Comparison of ENCODE assay signal across 8 cellular contexts in the genomic region with DNA sequence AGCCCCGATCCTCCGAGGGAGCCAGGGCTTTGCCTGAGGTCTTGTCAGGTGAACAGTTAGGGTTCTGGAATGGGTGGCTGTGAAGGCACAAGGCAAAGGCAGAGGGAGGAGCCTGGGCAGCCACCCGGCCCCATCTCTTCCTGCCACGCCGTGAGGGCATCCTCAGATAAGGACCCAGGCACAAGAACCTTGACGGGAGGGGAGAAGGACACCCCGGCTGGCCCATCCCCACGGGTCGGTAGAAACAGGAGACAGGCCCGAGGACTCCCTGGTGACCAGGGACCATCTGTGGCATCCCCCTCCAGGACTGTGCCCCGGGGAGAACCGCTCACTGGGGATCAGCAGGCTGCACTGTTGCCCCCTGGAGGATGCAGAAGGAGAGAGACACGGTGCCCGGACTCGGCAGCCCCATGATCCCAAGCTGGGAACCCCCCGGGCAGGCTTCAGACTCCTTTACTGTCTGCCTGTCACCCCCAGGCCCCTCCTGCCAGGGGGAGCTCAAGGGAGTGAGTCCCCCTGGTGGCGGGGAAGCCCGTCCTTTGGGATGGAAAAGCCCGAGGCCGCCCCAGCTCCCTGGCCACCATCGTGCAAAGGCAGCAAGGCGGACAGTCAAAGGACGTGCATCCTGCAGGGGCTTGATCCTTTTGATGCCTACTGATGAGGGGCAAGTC. TPM values are rescaled to one million over a fixed set of nuclear protein-coding genes. Genes with fewer than 3 reads are reported as not detected.
DNase-seq lines count a peak whose midpoint lies in the region; ATAC-seq, FAIRE-seq and TF ChIP-seq lines count a peak whose summit lies in the region.

No MANE protein-coding gene starts in this region.

- WGBS in right lobe of liver (ENCODE audit: insufficient coverage, low coverage, low lambda C conversion rate, missing lambda C conversion rate) = 0% methylated on average over 1 of the region's 23 CpGs

- no peaks in the 10 kb centered on the region for H4K20me1 ChIP-seq in SU-DHL-6 (ENCODE audit: low read depth, low read length)

- H3K9me3 ChIP-seq in SU-DHL-6 (ENCODE audit: insufficient read depth, low read length) = no peaks in the 10 kb centered on the region
- no peaks in the 10 kb centered on the region for H3K9me3 ChIP-seq in right lobe of liver

- TF ChIP-seq CTCF in SU-DHL-6 (IDR thresholded peaks at IDR 0.05; ENCODE audit: insufficient read depth, low read length, poor library complexity, severe bottlenecking) = peak; percentile 42
- peak; percentile 46 for TF ChIP-seq CTCF in astrocyte of the cerebellum (IDR thresholded peaks at IDR 0.05; ENCODE audit: low read depth, low read length, missing control alignments)
- TF ChIP-seq CTCF in right lobe of liver (IDR thresholded peaks at IDR 0.05) = peak; percentile 16 to 45 (median 37)

- in situ Hi-C loops in astrocyte of the cerebellum (cut with HindIII; ENCODE audit: low sequenced_read_pairs) = no loop called here

- peak; percentile 5 for FAIRE-seq in GM12892 (lab: Jason Lieb, UNC)

- peaks cover 0 to 29% (median 12%) of the 10 kb centered on the region in 4 donors for H3K4me1 ChIP-seq in right lobe of liver

- no peaks in the 10 kb centered on the region for H3K36me3 ChIP-seq in SU-DHL-6 (ENCODE audit: low read length)
- H3K36me3 ChIP-seq in right lobe of liver = no peaks in the 10 kb centered on the region

- no peaks in the 10 kb centered on the region for H3K9me2 ChIP-seq in SU-DHL-6 (replicated peaks; ENCODE audit: insufficient read depth, low read length)

- no peak overlapping the region for H3K4me2 ChIP-seq in SU-DHL-6 (ENCODE audit: low read depth, low read length, poor library complexity, severe bottlenecking)

- H3K27me3 ChIP-seq in SU-DHL-6 (ENCODE audit: low read length) = no peaks in the 10 kb centered on the region
- H3K27me3 ChIP-seq in right lobe of liver = no peaks in the 10 kb centered on the region

- TF ChIP-seq POLR2A in GM12892 (IDR thresholded peaks at IDR 0.05; ENCODE audit: low read depth, low read length) = no peak
- no peak for TF ChIP-seq POLR2A in right lobe of liver (IDR thresholded peaks at IDR 0.05)

- no peak overlapping the region for H3K9ac ChIP-seq in SU-DHL-6 (ENCODE audit: low read length)

- peak overlapping the region; percentile 21 for H2AFZ ChIP-seq in SU-DHL-6 (ENCODE audit: low read depth, low read length, severe bottlenecking)

- DNase-seq in GM12892 (ENCODE audit: insufficient read length) (peak; percentile 57), astrocyte of the cerebellum (ENCODE audit: low read depth) (no peak), right lobe of liver (no peak), NCI-H510A treated with DMSO at 0.1 percent for 48 hours (lab: John Stamatoyannopoulos, UW) (no peak)
- peak; percentile 35 for DNase-seq in stimulated activated CD8-positive, alpha-beta memory T cell treated with anti-CD3 and anti-CD28 coated beads, Interleukin-4, amount 100 ng/mL, for 24 hours (ENCODE audit: low read depth)

- H3K79me2 ChIP-seq in SU-DHL-6 (ENCODE audit: insufficient read depth, low read length) = no peaks in the 10 kb centered on the region

- H3K27ac ChIP-seq in SU-DHL-6 (ENCODE audit: low read depth, low read length) (no peak overlapping the region), right lobe of liver (peak overlapping the region in 2 of 3 donors; percentile 84 to 88)

- no peak overlapping the region for H3K4me3 ChIP-seq in SU-DHL-6 (ENCODE audit: insufficient read depth, low read length, poor library complexity, severe bottlenecking)
- no peak overlapping the region for H3K4me3 ChIP-seq in astrocyte of the cerebellum (ENCODE audit: low read depth, low read length)
- no peak overlapping the region for H3K4me3 ChIP-seq in right lobe of liver

- no peaks in the 10 kb centered on the region for H3F3A ChIP-seq in SU-DHL-6 (ENCODE audit: insufficient read depth)

- intact Hi-C loops in right lobe of liver (cut with DNase I) = no loop called here

- ATAC-seq in HG02852 (IDR thresholded peaks at IDR 0.05; ENCODE audit: unreplicated experiment) = peak; percentile 51
- ATAC-seq in right lobe of liver = peak in 2 of 4 donors; percentile 4 to 6
- ATAC-seq in HG02973 (IDR thresholded peaks at IDR 0.05; ENCODE audit: unreplicated experiment) = no peak

RNA-seq across cellular contexts. Expression of gene PCSK6, which starts 12.3 kb away (rescaled TPM):
- 0.47 TPM for polyA plus RNA-seq in GM12892 (2012; ENCODE audit: missing spikeins)
- total RNA-seq in right lobe of liver = 100 to 1,000 TPM; 165 to 218 (median 207) TPM

Comparison
In these comparisons a context has a peak if more than half of its experiments do, and no peak if none do; other contexts are left out.
1. DNase-seq: peak in GM12892 (single experiment) and stimulated activated CD8-positive, alpha-beta memory T cell treated with anti-CD3 and anti-CD28 coated beads, Interleukin-4, amount 100 ng/mL, for 24 hours (single experiment); none in astrocyte of the cerebellum (single experiment), right lobe of liver (0 of 3) and NCI-H510A treated with DMSO at 0.1 percent for 48 hours (single experiment).
2. Peak in every context shown above with its lines, with median percentiles within 50 percentile points of each other: CTCF ChIP-seq.